Comparison of ENCODE assay signal across 30 cellular contexts in genomic region chr17:74367206-74367605, GRCh38. TPM values are rescaled to one million over a fixed set of nuclear protein-coding genes. Genes with fewer than 3 reads are reported as not detected.
"Had no signal": no experiment of that assay in that cellular context is flagged by ENCODE, and none has a peak within 500 bp of the region (broad histone marks: within the 10 kb centered on the region; RNA-seq: fewer than 3 reads in every experiment).

Gene GPR142 (plus strand): TSS chr17:74367506. CDS start chr17:74369541, 2,035 bp downstream.

- ATAC-seq: activated CD8-positive, alpha-beta memory T cell treated with anti-CD3 and anti-CD28 coated beads, Interleukin-2, amount 10 ng/mL, durations not matched to agents 7 days and 5 days; activated CD8-positive, alpha-beta T cell treated with anti-CD3 and anti-CD28 coated beads for 36 hours; body of pancreas; gastroesophageal sphincter; heart left ventricle; left colon; naive thymus-derived CD4-positive, alpha-beta T cell; right cardiac atrium; stimulated activated naive B cell treated with anti-CD40 and anti-IgM and Interleukin-4, amounts not matched to agents 10 μg/mL and 1 μg/mL and 100 μg/mL, for 72 hours had no signal

- H3K9ac ChIP-seq: parathyroid adenoma had no signal

- H3K79me2 ChIP-seq: parathyroid adenoma had no signal

- H3K4me3 ChIP-seq: body of pancreas, cardiac muscle cell, gastroesophageal sphincter, uterus had no signal

- DNase-seq: activated CD4-positive, alpha-beta T cell treated with anti-CD3 and anti-CD28 coated beads for 48 hours; activated CD8-positive, alpha-beta memory T cell treated with anti-CD3 and anti-CD28 coated beads, Interleukin-2, amount 10 ng/mL, durations not matched to agents 7 days and 5 days; activated CD8-positive, alpha-beta T cell treated with anti-CD3 and anti-CD28 coated beads for 36 hours; activated gamma-delta T cell; activated T-cell treated with anti-CD3 and anti-CD28 coated beads for 4 hours; anterior cingulate cortex; body of pancreas; cortex of kidney; endodermal cell; esophagus squamous epithelium; heart left ventricle; left colon; naive thymus-derived CD4-positive, alpha-beta T cell; stimulated activated CD4-positive, alpha-beta T cell treated with anti-CD3 and anti-CD28 coated beads, Interleukin-2, amount 100 ng/mL, for 24 hours; stimulated activated naive B cell treated with anti-CD40 and anti-IgM and Interleukin-4, amounts not matched to agents 10 μg/mL and 1 μg/mL and 100 μg/mL, for 72 hours; trophoblast cell; uterus had no signal

- H3K4me3 Mint-ChIP-seq: activated CD8-positive, alpha-beta memory T cell treated with anti-CD3 and anti-CD28 coated beads, Interleukin-2, amount 10 ng/mL, durations not matched to agents 7 days and 5 days; activated CD8-positive, alpha-beta T cell treated with anti-CD3 and anti-CD28 coated beads for 36 hours; endodermal cell; stimulated activated naive B cell treated with anti-CD40 and anti-IgM and Interleukin-4, amounts not matched to agents 10 μg/mL and 1 μg/mL and 100 μg/mL, for 72 hours had no signal

- H3K27me3 ChIP-seq: body of pancreas, uterus had no signal

- H3K27ac ChIP-seq: body of pancreas, cardiac muscle cell, esophagus squamous epithelium, gastroesophageal sphincter, heart left ventricle, neutrophil, parathyroid adenoma, uterus had no signal

- H3K27ac Mint-ChIP-seq: activated CD8-positive, alpha-beta memory T cell treated with anti-CD3 and anti-CD28 coated beads, Interleukin-2, amount 10 ng/mL, durations not matched to agents 7 days and 5 days; activated CD8-positive, alpha-beta T cell treated with anti-CD3 and anti-CD28 coated beads for 36 hours; activated naive CD4-positive, alpha-beta T cell treated with anti-CD3 and anti-CD28 coated beads, Interleukin-2, amount 50 U/mL, for 24 hours; endodermal cell; stimulated activated naive B cell treated with anti-CD40 and anti-IgM and Interleukin-4, amounts not matched to agents 10 μg/mL and 1 μg/mL and 100 μg/mL, for 72 hours had no signal

- H3K36me3 ChIP-seq: cardiac muscle cell, esophagus squamous epithelium, gastroesophageal sphincter, heart left ventricle, neutrophil, uterus had no signal

- H2AFZ ChIP-seq: parathyroid adenoma had no signal

- H3K9me3 ChIP-seq: body of pancreas, esophagus squamous epithelium, gastroesophageal sphincter, heart left ventricle, neutrophil, uterus had no signal

- H3K9me3 Mint-ChIP-seq: activated CD8-positive, alpha-beta T cell treated with anti-CD3 and anti-CD28 coated beads for 36 hours; activated naive CD4-positive, alpha-beta T cell treated with anti-CD3 and anti-CD28 coated beads, Interleukin-2, amount 50 U/mL, for 24 hours; endodermal cell; naive thymus-derived CD4-positive, alpha-beta T cell; stimulated activated naive B cell treated with anti-CD40 and anti-IgM and Interleukin-4, amounts not matched to agents 10 μg/mL and 1 μg/mL and 100 μg/mL, for 72 hours had no signal

- H3K36me3 Mint-ChIP-seq: activated CD8-positive, alpha-beta memory T cell treated with anti-CD3 and anti-CD28 coated beads, Interleukin-2, amount 10 ng/mL, durations not matched to agents 7 days and 5 days; activated naive CD4-positive, alpha-beta T cell treated with anti-CD3 and anti-CD28 coated beads, Interleukin-2, amount 50 U/mL, for 24 hours; naive thymus-derived CD4-positive, alpha-beta T cell; stimulated activated naive B cell treated with anti-CD40 and anti-IgM and Interleukin-4, amounts not matched to agents 10 μg/mL and 1 μg/mL and 100 μg/mL, for 72 hours had no signal

- FAIRE-seq: keratinocyte had no signal

- H3K27me3 Mint-ChIP-seq: activated CD8-positive, alpha-beta T cell treated with anti-CD3 and anti-CD28 coated beads for 36 hours; activated naive CD4-positive, alpha-beta T cell treated with anti-CD3 and anti-CD28 coated beads, Interleukin-2, amount 50 U/mL, for 24 hours had no signal

- H3K4me1 ChIP-seq: parathyroid adenoma, uterus had no signal

RNA-seq across cellular contexts. Expression of gene GPR142, which starts in this region (rescaled TPM):
- total RNA-seq: activated CD8-positive, alpha-beta memory T cell treated with anti-CD3 and anti-CD28 coated beads, Interleukin-2, amount 10 ng/mL, durations not matched to agents 7 days and 5 days; activated CD8-positive, alpha-beta T cell treated with anti-CD3 and anti-CD28 coated beads for 36 hours; cardiac muscle cell; cerebellum; heart left ventricle; lung microvascular endothelial cell; naive thymus-derived CD4-positive, alpha-beta T cell; pulmonary artery endothelial cell; right cardiac atrium; skeletal muscle tissue; T-helper 2 cell treated with Interferon-gamma antibody and Interleukin-4, amounts not matched to agents 100 ng/mL and 5 ng/mL, for 36 hours; temporal lobe had no signal
- polyA plus RNA-seq: cardiac muscle cell; heart left ventricle; keratinocyte; naive thymus-derived CD4-positive, alpha-beta T cell; right cardiac atrium had no signal
